8 cellular contexts compared by ENCODE assay signal in the genomic region with DNA sequence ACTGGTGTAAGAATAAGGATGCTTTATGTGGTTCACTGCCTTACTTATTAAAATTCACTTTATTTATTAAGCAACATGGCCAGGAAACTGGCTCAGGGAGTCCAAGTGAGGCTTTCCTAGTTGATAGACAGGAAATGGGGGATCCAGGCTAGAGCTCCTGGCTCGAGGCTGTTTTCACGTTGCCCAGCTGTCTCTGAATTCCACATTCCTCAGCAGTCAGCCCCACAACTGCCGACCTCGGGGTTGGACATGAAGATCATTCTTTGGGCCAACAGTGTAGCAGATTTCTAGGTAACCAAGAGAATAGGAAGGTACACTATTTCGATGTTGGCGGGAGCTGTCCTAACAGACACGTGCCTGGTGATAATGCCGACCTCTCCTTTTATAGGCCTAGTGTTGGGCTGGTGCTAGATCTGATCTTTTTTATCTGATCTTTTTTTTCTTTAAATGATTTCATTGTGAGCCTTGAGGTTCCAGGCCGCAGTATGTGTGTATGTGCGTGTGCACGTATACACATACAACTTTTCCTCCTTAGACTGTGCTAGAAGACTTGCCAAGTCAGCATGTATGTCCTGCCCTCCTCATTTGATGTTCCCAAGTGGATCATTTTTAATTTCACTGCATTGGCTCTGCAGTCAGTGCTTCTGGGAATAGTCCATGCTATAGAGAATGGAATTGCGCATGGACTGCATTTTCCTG.
DNase-seq lines count a peak whose midpoint lies in the region; ATAC-seq and TF ChIP-seq lines count a peak whose summit lies in the region.

No MANE protein-coding gene starts in this region.

- intact Hi-C loops in sigmoid colon (cut with DNase I): no loop called here

- DNase-seq in ELF-1 (ENCODE audit: low read depth, low spot score): peak; percentile 78
- DNase-seq in fibroblast of villous mesenchyme (ENCODE audit: low read depth): peak; percentile 38
- no peak for DNase-seq in sigmoid colon
- no peak for DNase-seq in NCI-H82 treated with DMSO at 0.1 percent for 48 hours (lab: John Stamatoyannopoulos, UW; ENCODE audit: unreplicated experiment)
- DNase-seq in A172 (ENCODE audit: low spot score): no peak
- DNase-seq in GDM1 (lab: John Stamatoyannopoulos, UW): no peak

- peaks cover 0 to 21% (median 20%) of the 10 kb centered on the region in 4 donors for H3K4me1 ChIP-seq in sigmoid colon

- no peak for ATAC-seq in GM18520 (IDR thresholded peaks at IDR 0.05; ENCODE audit: unreplicated experiment)

- TF ChIP-seq CTCF in VCaP (conservative IDR thresholded peaks at IDR 0.05) (no peak), fibroblast of villous mesenchyme (IDR thresholded peaks at IDR 0.05; ENCODE audit: insufficient read depth, low read depth, low read length) (no peak), sigmoid colon (IDR thresholded peaks at IDR 0.05) (no peak)

- 91 to 93% methylated on average over 12 of the region's 12 CpGs for WGBS in sigmoid colon, 2 donors

- no peaks in the 10 kb centered on the region for H3K27me3 ChIP-seq in sigmoid colon

- H3K9me3 ChIP-seq in sigmoid colon: no peaks in the 10 kb centered on the region

- no peak for TF ChIP-seq EP300 in sigmoid colon (IDR thresholded peaks at IDR 0.05)

- peak overlapping the region; percentile 41; the same call in 1 of the 2 replicates for H3K27ac ChIP-seq in VCaP
- peak overlapping the region; percentile 79 to 83 (median 81) for H3K27ac ChIP-seq in sigmoid colon

- H3K4me3 ChIP-seq in fibroblast of villous mesenchyme (ENCODE audit: low read depth, low read length) (no peak overlapping the region), sigmoid colon (peak overlapping the region in 1 of 4 donors; percentile 41)

- H3K36me3 ChIP-seq in sigmoid colon: no peaks in the 10 kb centered on the region

- TF ChIP-seq POLR2A in sigmoid colon (IDR thresholded peaks at IDR 0.05): no peak

Comparison
In these comparisons a context has a peak if more than half of its experiments do, and no peak if none do; other contexts are left out.
1. DNase-seq: peak in ELF-1 (single experiment) and fibroblast of villous mesenchyme (single experiment); none in sigmoid colon (single experiment), NCI-H82 treated with DMSO at 0.1 percent for 48 hours (single experiment), A172 (single experiment) and GDM1 (single experiment).